In the genomic region with DNA sequence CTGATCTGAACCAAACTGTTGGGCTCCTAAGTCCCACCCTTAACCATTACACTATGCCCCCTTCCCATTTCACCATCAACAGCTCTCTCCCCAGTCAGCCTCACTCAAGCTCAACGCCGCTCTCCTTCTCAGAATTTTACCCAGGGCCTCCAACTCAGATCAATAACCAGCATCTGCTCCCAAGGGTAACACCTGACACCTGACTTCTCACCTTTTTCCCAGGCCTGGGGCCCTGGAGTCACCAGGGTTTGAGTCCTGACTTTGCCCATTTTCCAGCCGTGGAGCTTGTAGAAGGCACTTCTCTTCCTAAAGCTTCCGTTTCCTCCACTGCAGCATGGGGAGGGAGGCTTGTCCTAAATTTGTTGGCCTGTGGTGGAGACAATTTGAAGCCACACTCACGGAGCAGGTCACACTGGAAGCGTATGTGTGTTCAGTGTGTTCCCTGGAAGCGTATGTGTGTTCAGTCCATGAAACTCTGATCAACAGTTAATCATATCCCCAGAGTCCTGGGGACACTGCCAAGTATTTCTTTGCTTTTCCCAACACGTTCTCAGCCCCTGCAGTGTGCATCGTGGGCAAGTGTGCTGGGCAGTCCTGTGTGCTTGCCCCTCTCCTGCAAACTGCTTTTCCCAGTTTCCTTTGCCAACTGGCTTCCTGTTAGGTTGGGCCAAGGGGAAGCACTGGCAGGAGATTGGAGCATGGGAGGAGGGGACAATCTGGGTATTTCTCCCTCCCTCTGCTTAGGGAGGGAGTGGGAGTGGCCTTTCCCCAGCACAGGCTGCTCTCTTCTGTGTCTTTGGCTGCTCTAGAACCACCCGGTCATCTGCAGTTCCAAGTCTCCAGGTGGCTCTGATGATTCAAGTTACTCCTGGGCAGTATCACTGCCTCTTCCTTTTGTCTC, we compare ENCODE assay signal across 8 cellular contexts. TPM values are rescaled to one million over a fixed set of nuclear protein-coding genes. Genes with fewer than 3 reads are reported as not detected.
DNase-seq lines count a peak whose midpoint lies in the region; ATAC-seq and TF ChIP-seq lines count a peak whose summit lies in the region.

No MANE protein-coding gene starts in this region.

- H3K27ac ChIP-seq in ascending aorta, result no peak overlapping the region

- no peaks in the 10 kb centered on the region for H3K9me3 Mint-ChIP-seq in activated naive CD4-positive, alpha-beta T cell treated with anti-CD3 and anti-CD28 coated beads, Interleukin-2, amount 50 U/mL, for 24 hours
- no peaks in the 10 kb centered on the region for H3K9me3 Mint-ChIP-seq in activated naive CD4-positive, alpha-beta T cell treated with anti-CD3 and anti-CD28 coated beads for 36 hours
- H3K9me3 Mint-ChIP-seq in activated T-helper 17 cell treated with anti-CD3 and anti-CD28 coated beads, Interleukin-2, amount 50 U/mL, for 72 hours, result no peaks in the 10 kb centered on the region

- H3K4me1 ChIP-seq in ascending aorta, result peaks cover 0 to 3% of the 10 kb centered on the region in 2 donors

- peaks cover 26% of the 10 kb centered on the region for H3K4me1 Mint-ChIP-seq in activated naive CD4-positive, alpha-beta T cell treated with anti-CD3 and anti-CD28 coated beads, Interleukin-2, amount 50 U/mL, for 24 hours
- H3K4me1 Mint-ChIP-seq in activated naive CD4-positive, alpha-beta T cell treated with anti-CD3 and anti-CD28 coated beads for 36 hours (ENCODE audit: low read depth), result peaks cover 26% of the 10 kb centered on the region
- peaks cover 25% of the 10 kb centered on the region for H3K4me1 Mint-ChIP-seq in activated T-helper 17 cell treated with anti-CD3 and anti-CD28 coated beads, Interleukin-2, amount 50 U/mL, for 72 hours

- no peak overlapping the region for H3K4me3 ChIP-seq in ascending aorta

- TF ChIP-seq CTCF in ascending aorta (IDR thresholded peaks at IDR 0.05), result no peak

- intact Hi-C loops in activated naive CD4-positive, alpha-beta T cell treated with anti-CD3 and anti-CD28 coated beads for 36 hours (cut with micrococcal nuclease), result no loop called here
- intact Hi-C loops in ascending aorta (cut with DNase I), result no loop called here

- no peaks in the 10 kb centered on the region for H3K9me3 ChIP-seq in ascending aorta

- H3K27me3 ChIP-seq in ascending aorta, result peaks cover 4% of the 10 kb centered on the region

- no peaks in the 10 kb centered on the region for H3K36me3 Mint-ChIP-seq in activated naive CD4-positive, alpha-beta T cell treated with anti-CD3 and anti-CD28 coated beads, Interleukin-2, amount 50 U/mL, for 24 hours
- no peaks in the 10 kb centered on the region for H3K36me3 Mint-ChIP-seq in activated naive CD4-positive, alpha-beta T cell treated with anti-CD3 and anti-CD28 coated beads for 36 hours (ENCODE audit: low read depth)
- H3K36me3 Mint-ChIP-seq in activated T-helper 17 cell treated with anti-CD3 and anti-CD28 coated beads, Interleukin-2, amount 50 U/mL, for 72 hours (ENCODE audit: low read depth), result no peaks in the 10 kb centered on the region

- no peaks in the 10 kb centered on the region for H3K36me3 ChIP-seq in ascending aorta

- no peak for ATAC-seq in activated T-helper 17 cell treated with anti-CD3 and anti-CD28 coated beads, Interleukin-2, amount 50 U/mL, for 72 hours (replicated peaks)
- ATAC-seq in HG02973 (IDR thresholded peaks at IDR 0.05; ENCODE audit: unreplicated experiment), result no peak

- no peak for DNase-seq in activated naive CD4-positive, alpha-beta T cell treated with anti-CD3 and anti-CD28 coated beads for 36 hours
- DNase-seq in islet precursor cell, result peak; percentile 50
- no peak for DNase-seq in kidney glomerular epithelial cell (lab: John Stamatoyannopoulos, UW)
- DNase-seq in ascending aorta (ENCODE audit: low spot score in 2 of 2), result no peak
- no peak for DNase-seq in stimulated activated CD4-positive, alpha-beta T cell treated with anti-CD3 and anti-CD28 coated beads, Interleukin-4, amount 100 ng/mL, for 4 hours

- CTCF ChIA-PET in activated naive CD4-positive, alpha-beta T cell treated with anti-CD3 and anti-CD28 coated beads for 36 hours (lab: Charles Lee), result no interaction called here

- H3K27ac Mint-ChIP-seq in activated naive CD4-positive, alpha-beta T cell treated with anti-CD3 and anti-CD28 coated beads, Interleukin-2, amount 50 U/mL, for 24 hours, result peak overlapping the region; percentile 68
- H3K27ac Mint-ChIP-seq in activated naive CD4-positive, alpha-beta T cell treated with anti-CD3 and anti-CD28 coated beads for 36 hours, result no peak overlapping the region
- peak overlapping the region; percentile 58 for H3K27ac Mint-ChIP-seq in activated T-helper 17 cell treated with anti-CD3 and anti-CD28 coated beads, Interleukin-2, amount 50 U/mL, for 72 hours

- no peaks in the 10 kb centered on the region for H3K27me3 Mint-ChIP-seq in activated naive CD4-positive, alpha-beta T cell treated with anti-CD3 and anti-CD28 coated beads, Interleukin-2, amount 50 U/mL, for 24 hours
- no peaks in the 10 kb centered on the region for H3K27me3 Mint-ChIP-seq in activated naive CD4-positive, alpha-beta T cell treated with anti-CD3 and anti-CD28 coated beads for 36 hours (ENCODE audit: low read depth)
- H3K27me3 Mint-ChIP-seq in activated T-helper 17 cell treated with anti-CD3 and anti-CD28 coated beads, Interleukin-2, amount 50 U/mL, for 72 hours, result no peaks in the 10 kb centered on the region

- no peak overlapping the region for H3K4me3 Mint-ChIP-seq in activated naive CD4-positive, alpha-beta T cell treated with anti-CD3 and anti-CD28 coated beads, Interleukin-2, amount 50 U/mL, for 24 hours
- no peak overlapping the region for H3K4me3 Mint-ChIP-seq in activated naive CD4-positive, alpha-beta T cell treated with anti-CD3 and anti-CD28 coated beads for 36 hours
- no peak overlapping the region for H3K4me3 Mint-ChIP-seq in activated T-helper 17 cell treated with anti-CD3 and anti-CD28 coated beads, Interleukin-2, amount 50 U/mL, for 72 hours

RNA-seq across cellular contexts. Expression of a gene that starts 36.9 kb away (rescaled TPM):
- total RNA-seq in activated naive CD4-positive, alpha-beta T cell treated with anti-CD3 and anti-CD28 coated beads for 36 hours, result 1 to 10 TPM in 1 of 2 experiments, under 1 TPM in 1; 0.89 to 1.5 TPM
- total RNA-seq in activated T-helper 17 cell treated with anti-CD3 and anti-CD28 coated beads, Interleukin-2, amount 50 U/mL, for 72 hours, result 1 to 10 TPM; 6.8 to 7.6 TPM
- total RNA-seq in ascending aorta, result 6.7 TPM
